Comparison of ENCODE assay signal across 8 cellular contexts in the genomic region with DNA sequence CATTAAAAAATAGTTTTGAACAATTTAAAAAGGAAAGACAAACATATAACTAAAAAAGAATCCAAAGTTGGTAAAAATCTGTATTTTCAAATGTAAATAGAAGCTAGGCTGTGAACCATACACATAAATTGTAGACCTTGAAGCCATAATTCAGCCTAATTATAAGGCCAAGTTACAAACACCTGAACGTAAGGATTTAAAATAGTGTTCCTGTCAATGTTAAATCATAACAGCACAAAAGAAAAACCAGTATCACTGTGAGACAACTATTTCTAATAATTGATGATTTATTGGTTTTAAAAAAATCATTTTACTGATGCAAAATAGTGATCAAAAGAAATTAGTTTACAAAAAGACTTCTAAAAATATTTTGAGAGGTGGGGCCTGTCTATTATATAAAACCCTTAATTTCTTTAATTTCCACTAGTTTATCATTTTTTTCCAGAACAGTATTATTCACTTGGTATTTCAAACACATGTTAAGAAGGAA. TPM values are rescaled to one million over a fixed set of nuclear protein-coding genes. Genes with fewer than 3 reads are reported as not detected.
A peak's percentile ranks its signal among the peaks of the same experiment; 100 is the strongest.
DNase-seq lines count a peak whose midpoint lies in the region; ATAC-seq and TF ChIP-seq lines count a peak whose summit lies in the region.

No MANE protein-coding gene starts in this region.

- peaks cover 11% of the 10 kb centered on the region for H3K36me3 Mint-ChIP-seq in natural killer cell

- ATAC-seq in natural killer cell (no peak), HG02938 (IDR thresholded peaks at IDR 0.05; ENCODE audit: unreplicated experiment) (no peak)
- no peak for ATAC-seq in activated CD4-positive, CD25-positive, alpha-beta regulatory T cell treated with anti-CD3 and anti-CD28 coated beads, Interleukin-2, amount 50 U/mL, for 24 hours

- peak overlapping the region; percentile 95 for H3K4me3 Mint-ChIP-seq in natural killer cell

- DNase-seq in BJ (ENCODE audit: low read depth) (no peak), coronary artery (ENCODE audit: low spot score) (no peak), natural killer cell (no peak), NCI-H524 (lab: John Stamatoyannopoulos, UW) (no peak), NCI-H1417 treated with DMSO at 0.1 percent for 48 hours (lab: John Stamatoyannopoulos, UW) (no peak)

- no peak for TF ChIP-seq CTCF in BJ (IDR thresholded peaks at IDR 0.05; ENCODE audit: insufficient read depth, low read depth, low read length)
- no peak; the same call in 1 of the 2 replicates for TF ChIP-seq CTCF in Loucy (conservative IDR thresholded peaks at IDR 0.05; ENCODE audit: low read length)
- TF ChIP-seq CTCF in coronary artery (IDR thresholded peaks at IDR 0.05), result no peak
- TF ChIP-seq CTCF in natural killer cell (IDR thresholded peaks at IDR 0.05), result no peak

- peaks cover 74 to 77% of the 10 kb centered on the region in 2 donors for H3K4me1 Mint-ChIP-seq in natural killer cell

- no peaks in the 10 kb centered on the region for H3K27me3 Mint-ChIP-seq in natural killer cell (ENCODE audit: low read depth in 2 of 2)

- H3K4me3 ChIP-seq in BJ (ENCODE audit: low read depth, low read length) (peak overlapping the region; percentile 77), Loucy (ENCODE audit: low read length, poor library complexity, severe bottlenecking) (peak overlapping the region; percentile 88), coronary artery (peak overlapping the region; percentile 96)

- peak overlapping the region; percentile 92 for H3K9ac ChIP-seq in Loucy (ENCODE audit: low read depth, low read length, poor library complexity, severe bottlenecking)

- intact Hi-C loops in natural killer cell (cut with micrococcal nuclease), result loop anchor here (5.0 to 10.0 kb wide), 2 partner anchors 719 to 1262 kb away; partner anchors contain the start of genes ARID4B, GGPS1 and LYST

- POLR2A ChIA-PET in BJ (lab: Charles Lee), result interaction anchor here (0.6 kb wide), 2 partner anchors 92 to 353 kb away, joined by 3 to 16 read pairs; no protein-coding TSS in a partner anchor

- CTCF ChIA-PET in BJ (lab: Yijun Ruan, JAX), result interaction anchor here (1.2 to 2.9 kb wide), 4 partner anchors 107 to 478 kb away, joined by 3 to 21 read pairs (median 11); no protein-coding TSS in a partner anchor

- H3K36me3 ChIP-seq in BJ (ENCODE audit: control insufficient read depth, insufficient read depth, low read length), result peaks cover 8% of the 10 kb centered on the region
- H3K36me3 ChIP-seq in Loucy (ENCODE audit: insufficient read depth, low read length), result peaks cover 31% of the 10 kb centered on the region

- H3K79me2 ChIP-seq in Loucy (ENCODE audit: insufficient read depth, low read length), result peaks cover 89% of the 10 kb centered on the region

- peaks cover 75% of the 10 kb centered on the region for H4K20me1 ChIP-seq in Loucy (ENCODE audit: insufficient read depth, low read length, poor library complexity, severe bottlenecking)

- H2AFZ ChIP-seq in Loucy (ENCODE audit: low read length), result no peak overlapping the region

- H3K9me3 ChIP-seq in Loucy (ENCODE audit: insufficient read depth, low read depth, low read length), result no peaks in the 10 kb centered on the region

- peaks cover 39% of the 10 kb centered on the region for H3F3A ChIP-seq in Loucy (ENCODE audit: low read depth)

- H3K27me3 ChIP-seq in BJ (ENCODE audit: control insufficient read depth, insufficient read depth, low read length) (no peaks in the 10 kb centered on the region), Loucy (ENCODE audit: insufficient read depth, low read length, poor library complexity, severe bottlenecking) (peaks cover 14% of the 10 kb centered on the region)

- peaks cover 58% of the 10 kb centered on the region for H3K4me1 ChIP-seq in Loucy (ENCODE audit: insufficient read depth, low read length, poor library complexity, severe bottlenecking)

- H3K27ac Mint-ChIP-seq in natural killer cell, result peak overlapping the region; percentile 97 to 99

- H3K9me3 Mint-ChIP-seq in natural killer cell, result no peaks in the 10 kb centered on the region

- peak overlapping the region; percentile 96 to 100 for H3K27ac ChIP-seq in coronary artery

- H3K9me2 ChIP-seq in Loucy (replicated peaks; ENCODE audit: low read depth, low read length), result no peaks in the 10 kb centered on the region

- H3K4me2 ChIP-seq in Loucy (ENCODE audit: low read depth, low read length, poor library complexity, severe bottlenecking), result peak overlapping the region; percentile 95

RNA-seq across cellular contexts. Expression of gene IRF2BP2, which starts 4.4 kb away (rescaled TPM):
- 12.5 and 20.7 TPM in 2 replicates for polyA plus RNA-seq in BJ (2011; rRNA removed)
- polyA minus RNA-seq in BJ (2011; rRNA and poly(A)+ RNA removed), result 21.2 and 34.0 TPM in 2 replicates
- total RNA-seq in natural killer cell, result 100 to 1,000 TPM; 186 to 315 (median 266) TPM
